17 cellular contexts compared by ENCODE assay signal in the genomic region with DNA sequence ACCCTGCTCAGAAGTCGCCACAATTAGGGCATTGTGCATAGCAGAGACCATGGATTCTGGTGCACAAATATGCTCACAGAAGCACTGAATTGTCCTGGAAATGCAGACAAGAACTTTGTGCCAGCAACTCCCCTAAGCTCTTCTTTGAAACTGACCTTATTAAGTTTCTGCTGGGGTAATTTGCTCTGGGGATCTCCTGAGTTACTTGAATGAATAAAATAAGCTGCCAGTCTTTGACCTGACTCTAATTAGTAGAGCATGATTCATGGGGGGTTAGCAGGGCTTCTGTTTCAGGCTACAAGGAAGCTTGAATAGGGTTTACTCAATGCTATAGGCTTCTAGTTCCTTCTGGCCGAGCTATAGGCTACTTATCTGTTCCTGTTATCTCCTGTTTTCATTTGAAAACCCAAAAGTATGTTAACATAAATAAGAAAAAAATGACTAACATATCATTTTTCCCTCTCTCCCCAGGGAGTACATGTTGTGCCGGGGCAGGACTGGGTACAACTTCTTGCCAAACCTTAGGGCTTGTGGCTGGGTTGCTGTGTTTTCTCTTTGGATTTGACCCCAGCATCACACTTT.
DNase-seq lines count a peak whose midpoint lies in the region; TF ChIP-seq lines count a peak whose summit lies in the region.
"Had no signal": no experiment of that assay in that cellular context is flagged by ENCODE, and none has a peak within 500 bp of the region (broad histone marks: within the 10 kb centered on the region; RNA-seq: fewer than 3 reads in every experiment).

No MANE protein-coding gene starts in this region.

- intact Hi-C loops in cardiac septum (cut with DNase I) = no loop called here

- H3K4me3 ChIP-seq in brain microvascular endothelial cell (ENCODE audit: low read depth, low read length) = no peak overlapping the region
- H3K4me3 ChIP-seq: GM12878, K562, PC-9 had no signal

- H3K36me3 ChIP-seq in brain microvascular endothelial cell (replicated peaks) = no peaks in the 10 kb centered on the region

- no peaks in the 10 kb centered on the region for H3K27me3 ChIP-seq in brain microvascular endothelial cell (replicated peaks)

- DNase-seq in M059J (ENCODE audit: low read depth) (peak; percentile 7), brain microvascular endothelial cell (peak; percentile 41), globus pallidus (ENCODE audit: low spot score) (peak; percentile 21), pons (ENCODE audit: low spot score) (peak; percentile 24), hippocampal formation (lab: John Stamatoyannopoulos, UW) (no peak), SHP77 treated with DMSO at 0.1 percent for 48 hours (lab: John Stamatoyannopoulos, UW) (no peak), cardiac septum (ENCODE audit: low spot score) (no peak)
- DNase-seq: DMS153, MM.1S, NCI-H1930, NCI-H2171, NCI-H446 treated with DMSO at 0.1 percent for 48 hours, NCI-H774, PC-9, SK-N-SH had no signal

- TF ChIP-seq CTCF in brain microvascular endothelial cell (IDR thresholded peaks at IDR 0.05; ENCODE audit: low read depth, low read length, missing control alignments) = no peak

- in situ Hi-C loops in brain microvascular endothelial cell (cut with HindIII; ENCODE audit: low pct_ligation_motif_present, low sequenced_read_pairs) = no loop called here

- H3K27ac ChIP-seq in brain microvascular endothelial cell = no peak overlapping the region
- H3K27ac ChIP-seq: PC-9 had no signal

Comparison
In these comparisons a context has a peak if more than half of its experiments do, and no peak if none do; other contexts are left out.
1. DNase-seq: peak in M059J (single experiment), brain microvascular endothelial cell (single experiment), globus pallidus (single experiment) and pons (single experiment); none in hippocampal formation (0 of 2), SHP77 treated with DMSO at 0.1 percent for 48 hours (single experiment) and cardiac septum (single experiment).